In the genomic region with DNA sequence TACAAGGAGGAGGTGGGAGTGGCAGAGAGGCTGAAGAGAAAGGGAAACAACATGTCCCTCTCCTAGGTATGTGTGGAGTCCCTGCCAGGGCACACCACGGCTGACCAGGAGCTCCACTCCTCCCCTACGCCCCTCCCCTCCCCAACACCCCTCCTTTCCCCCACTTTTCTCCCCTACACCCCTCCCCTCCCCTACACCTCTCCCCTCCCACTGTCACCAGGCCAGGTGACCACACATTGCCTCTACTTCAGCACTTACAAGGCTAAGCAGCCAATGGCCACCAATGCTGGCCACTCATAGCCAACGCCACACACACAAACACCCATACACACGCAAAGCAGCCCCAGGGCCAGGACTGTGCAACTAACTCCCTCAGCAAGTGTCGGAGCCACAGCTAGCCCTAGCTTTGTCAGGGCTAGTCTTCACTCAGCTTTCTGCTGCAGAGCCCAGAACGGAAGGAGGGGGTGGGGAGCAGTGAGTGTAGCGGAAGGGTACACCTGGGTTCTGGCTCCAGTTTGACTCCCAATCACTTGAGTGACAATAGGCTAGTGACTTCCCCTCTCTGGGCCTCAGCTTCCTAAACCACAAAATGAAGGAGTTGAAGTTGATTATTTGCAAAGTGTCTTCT, we compare ENCODE assay signal across 8 cellular contexts. TPM values are rescaled to one million over a fixed set of nuclear protein-coding genes. Genes with fewer than 3 reads are reported as not detected.
A peak's percentile ranks its signal among the peaks of the same experiment; 100 is the strongest.
DNase-seq lines count a peak whose midpoint lies in the region; ATAC-seq lines count a peak whose summit lies in the region.

No MANE protein-coding gene starts in this region.

- H3K27ac ChIP-seq in BLaER1 (peak overlapping the region; percentile 28; the same call in 1 of the 2 replicates), neuronal stem cell (replicated peaks; ENCODE audit: low read length) (peak overlapping the region; percentile 39)

- no peak overlapping the region for H2AK5ac ChIP-seq in neuronal stem cell (ENCODE audit: low read depth, low read length)

- no peaks in the 10 kb centered on the region for H3K27me3 Mint-ChIP-seq in activated naive CD4-positive, alpha-beta T cell treated with anti-CD3 and anti-CD28 coated beads for 36 hours (ENCODE audit: low read depth)

- H3K4me1 ChIP-seq in BLaER1 (peaks cover 28% of the 10 kb centered on the region), neuronal stem cell (ENCODE audit: control insufficient read depth in 2 of 2, insufficient read depth in 1 of 2, low read depth in 1 of 2, low read length in 2 of 2) (peaks cover 4 to 7% of the 10 kb centered on the region in 2 donors)

- H2BK15ac ChIP-seq in neuronal stem cell (ENCODE audit: low read length) = peak overlapping the region; percentile 21

- H2BK120ac ChIP-seq in neuronal stem cell (ENCODE audit: low read depth, low read length) = no peak overlapping the region

- H3K9me3 ChIP-seq in BLaER1 (no peaks in the 10 kb centered on the region), neuronal stem cell (replicated peaks in 1 of 2; ENCODE audit: control insufficient read depth in 2 of 2, insufficient read depth in 1 of 2, low read depth in 1 of 2, low read length in 2 of 2) (no peaks in the 10 kb centered on the region)

- H3K18ac ChIP-seq in neuronal stem cell (ENCODE audit: low read length) = peak overlapping the region; percentile 15

- no peaks in the 10 kb centered on the region for H3K9me3 Mint-ChIP-seq in activated naive CD4-positive, alpha-beta T cell treated with anti-CD3 and anti-CD28 coated beads for 36 hours

- intact Hi-C loops in activated naive CD4-positive, alpha-beta T cell treated with anti-CD3 and anti-CD28 coated beads for 36 hours (cut with micrococcal nuclease) = no loop called here

- H3K36me3 Mint-ChIP-seq in activated naive CD4-positive, alpha-beta T cell treated with anti-CD3 and anti-CD28 coated beads for 36 hours (ENCODE audit: low read depth) = no peaks in the 10 kb centered on the region

- WGBS in neuronal stem cell (ENCODE audit: extremely low coverage in 2 of 2, insufficient read length in 2 of 2, insufficient replicate concordance in 1 of 2), 2 donors = no CpG with 5 or more reads among the region's 7 CpGs

- H2AFZ ChIP-seq in neuronal stem cell (ENCODE audit: low read length) = peak overlapping the region; percentile 41

- H2BK5ac ChIP-seq in neuronal stem cell (ENCODE audit: low read length) = no peak overlapping the region

- H3K23ac ChIP-seq in neuronal stem cell (ENCODE audit: low read depth, low read length, poor library complexity) = peak overlapping the region; percentile 47

- H4K91ac ChIP-seq in neuronal stem cell (ENCODE audit: low read depth, low read length, poor library complexity) = no peak overlapping the region

- peak overlapping the region; percentile 97 for H2BK12ac ChIP-seq in neuronal stem cell (ENCODE audit: low read length)

- no peak overlapping the region for H4K8ac ChIP-seq in neuronal stem cell (ENCODE audit: low read depth, low read length)

- peaks cover 11% of the 10 kb centered on the region for H3K27me3 ChIP-seq in BLaER1
- peaks cover 0 to under 1% (median 0%) of the 10 kb centered on the region in 3 experiments for H3K27me3 ChIP-seq in neuronal stem cell (ENCODE audit: control insufficient read depth in 3 of 3, insufficient read depth in 3 of 3, low read depth in 1 of 3, low read length in 3 of 3)

- no peak overlapping the region for H3K4ac ChIP-seq in neuronal stem cell (ENCODE audit: low read length)

- CTCF ChIA-PET in activated naive CD4-positive, alpha-beta T cell treated with anti-CD3 and anti-CD28 coated beads for 36 hours (lab: Charles Lee) = interaction anchor here (0.6 to 2.2 kb wide), 11 partner anchors 9 to 233 kb away, joined by 3 to 20 read pairs (median 4); partner anchors contain the start of gene GHDC

- H4K20me1 ChIP-seq in BLaER1 = no peaks in the 10 kb centered on the region

- H3K4me1 Mint-ChIP-seq in activated naive CD4-positive, alpha-beta T cell treated with anti-CD3 and anti-CD28 coated beads for 36 hours (ENCODE audit: low read depth) = peaks cover 15% of the 10 kb centered on the region

- no peaks in the 10 kb centered on the region for H3K79me1 ChIP-seq in neuronal stem cell (ENCODE audit: low read depth, low read length)

- H3K9ac ChIP-seq in BLaER1 (no peak overlapping the region), neuronal stem cell (ENCODE audit: low read depth, low read length, poor library complexity) (no peak overlapping the region)

- ATAC-seq in GM18511 (IDR thresholded peaks at IDR 0.05; ENCODE audit: unreplicated experiment) = no peak

- peak overlapping the region; percentile 72 for H3K27ac Mint-ChIP-seq in activated naive CD4-positive, alpha-beta T cell treated with anti-CD3 and anti-CD28 coated beads for 36 hours

- H3K4me3 ChIP-seq in BLaER1 (peak overlapping the region; percentile 34; the same call in 1 of the 2 replicates), neuronal stem cell (ENCODE audit: low read length in 2 of 2) (no peak overlapping the region)

- peak overlapping the region; percentile 69 for H3K4me3 Mint-ChIP-seq in activated naive CD4-positive, alpha-beta T cell treated with anti-CD3 and anti-CD28 coated beads for 36 hours

- DNase-seq in NOMO-1 treated with dmso at 0.1 percent for 144 hours (lab: John Stamatoyannopoulos, UW; ENCODE audit: unreplicated experiment) (peak; percentile 35), neuronal stem cell (ENCODE audit: low spot score) (no peak), HPDE6-E6E7 (ENCODE audit: extremely low spot score) (no peak), NCI-H82 (lab: John Stamatoyannopoulos, UW) (no peak), occipital lobe (lab: John Stamatoyannopoulos, UW) (no peak)
- DNase-seq in activated naive CD4-positive, alpha-beta T cell treated with anti-CD3 and anti-CD28 coated beads for 36 hours = peak; percentile 92

- H3K4me2 ChIP-seq in BLaER1 (peak overlapping the region; percentile 88), neuronal stem cell (ENCODE audit: insufficient read depth, low read length, poor library complexity, severe bottlenecking) (no peak overlapping the region)

- H3K14ac ChIP-seq in neuronal stem cell (ENCODE audit: low read length) = no peak overlapping the region

- H3K36me3 ChIP-seq in BLaER1 = no peaks in the 10 kb centered on the region
- H3K36me3 ChIP-seq in neuronal stem cell (replicated peaks in 1 of 2; ENCODE audit: control insufficient read depth in 2 of 2, insufficient read depth in 2 of 2, low read length in 2 of 2) = no peaks in the 10 kb centered on the region

RNA-seq across cellular contexts. Expression of gene CAVIN1, which starts 8.2 kb away (rescaled TPM):
- under 1 TPM; 0.64 to 0.67 TPM for total RNA-seq in activated naive CD4-positive, alpha-beta T cell treated with anti-CD3 and anti-CD28 coated beads for 36 hours
- polyA plus RNA-seq in neuronal stem cell (2013, experiment 1 of 2) = 12.7 TPM
- polyA plus RNA-seq in neuronal stem cell (2013, experiment 2 of 2) = 12.6 TPM
- total RNA-seq in occipital lobe = 7.8 TPM

RNA-seq across cellular contexts. Expression of gene STAT3, which starts 26.7 kb away (rescaled TPM):
- 100 to 1,000 TPM; 404 to 408 TPM for total RNA-seq in activated naive CD4-positive, alpha-beta T cell treated with anti-CD3 and anti-CD28 coated beads for 36 hours
- 31.5 TPM for polyA plus RNA-seq in neuronal stem cell (2013, experiment 1 of 2)
- polyA plus RNA-seq in neuronal stem cell (2013, experiment 2 of 2) = 30.7 TPM
- total RNA-seq in occipital lobe = 25.1 TPM

RNA-seq across cellular contexts. Expression of gene ATP6V0A1, which starts 43.8 kb away (rescaled TPM):
- 10 to 100 TPM in 1 of 2 experiments, 1 to 10 TPM in 1; 9.9 to 10.3 TPM for total RNA-seq in activated naive CD4-positive, alpha-beta T cell treated with anti-CD3 and anti-CD28 coated beads for 36 hours
- polyA plus RNA-seq in neuronal stem cell (2013, experiment 1 of 2) = 25.0 TPM
- polyA plus RNA-seq in neuronal stem cell (2013, experiment 2 of 2) = 27.7 TPM
- 263 TPM for total RNA-seq in occipital lobe

Comparison
In these comparisons a context has a peak if more than half of its experiments do, and no peak if none do; other contexts are left out.
1. DNase-seq: peak in NOMO-1 treated with dmso at 0.1 percent for 144 hours (single experiment) and activated naive CD4-positive, alpha-beta T cell treated with anti-CD3 and anti-CD28 coated beads for 36 hours (single experiment); none in neuronal stem cell (single experiment), HPDE6-E6E7 (single experiment), NCI-H82 (single experiment) and occipital lobe (single experiment).
2. RNA of gene STAT3, which starts 26.7 kb away (total RNA-seq): 404 to 408 TPM in activated naive CD4-positive, alpha-beta T cell treated with anti-CD3 and anti-CD28 coated beads for 36 hours; 25.1 TPM in occipital lobe (single experiment); every median in the first group is over 10 times any median in the second.
3. RNA of gene ATP6V0A1, which starts 43.8 kb away (total RNA-seq): 263 TPM in occipital lobe (single experiment); 9.9 to 10.3 TPM in activated naive CD4-positive, alpha-beta T cell treated with anti-CD3 and anti-CD28 coated beads for 36 hours; every median in the first group is over 10 times any median in the second.